ENCODE assay signal across 25 cellular contexts in genomic region chr13:100560498-100561215, GRCh38. TPM values are rescaled to one million over a fixed set of nuclear protein-coding genes. Genes with fewer than 3 reads are reported as not detected.
DNase-seq lines count a peak whose midpoint lies in the region; ATAC-seq and TF ChIP-seq lines count a peak whose summit lies in the region.
"Had no signal": no experiment of that assay in that cellular context is flagged by ENCODE, and none has a peak within 500 bp of the region (broad histone marks: within the 10 kb centered on the region; RNA-seq: fewer than 3 reads in every experiment).

No MANE protein-coding gene starts in this region.

- in situ Hi-C loops in gastrocnemius medialis (cut with MboI; ENCODE audit: low sequenced_read_pairs in 4 of 4) = no loop called here

- H3K4me1 ChIP-seq in gastrocnemius medialis = peaks cover 8 to 13% of the 10 kb centered on the region in 2 donors
- H3K4me1 ChIP-seq: neural progenitor cell had no signal

- no peaks in the 10 kb centered on the region for H3K27me3 ChIP-seq in gastrocnemius medialis
- H3K27me3 ChIP-seq: cardiac muscle cell, neural progenitor cell had no signal

- CTCF ChIA-PET in activated naive CD4-positive, alpha-beta T cell treated with anti-CD3 and anti-CD28 coated beads for 36 hours (lab: Charles Lee) = interaction anchor here (1.7 kb wide), 1 partner anchor 12 kb away, joined by 7 read pairs; no protein-coding TSS in a partner anchor
- CTCF ChIA-PET in GM10248 (lab: Yijun Ruan, JAX) = interaction anchor here (1.2 to 4.7 kb wide), 5 partner anchors 8 to 702 kb away, joined by 3 to 36 read pairs (median 3); no protein-coding TSS in a partner anchor

- peak overlapping the region; percentile 81 for H3K27ac ChIP-seq in angular gyrus (ENCODE audit: low read depth, low read length)
- peak overlapping the region; percentile 28 to 76 (median 58) for H3K27ac ChIP-seq in gastrocnemius medialis
- H3K27ac ChIP-seq: cardiac muscle cell, neural progenitor cell, RWPE1 had no signal

- no peaks in the 10 kb centered on the region for H3K4me1 Mint-ChIP-seq in activated naive CD4-positive, alpha-beta T cell treated with anti-CD3 and anti-CD28 coated beads for 36 hours (ENCODE audit: low read depth)
- H3K4me1 Mint-ChIP-seq in activated naive CD8-positive, alpha-beta T cell treated with anti-CD3 and anti-CD28 coated beads for 36 hours = no peaks in the 10 kb centered on the region
- H3K4me1 Mint-ChIP-seq: activated CD4-positive, alpha-beta T cell treated with anti-CD3 and anti-CD28 coated beads for 36 hours; CD14-positive monocyte had no signal

- H3K4me3 Mint-ChIP-seq in activated naive CD4-positive, alpha-beta T cell treated with anti-CD3 and anti-CD28 coated beads for 36 hours = no peak overlapping the region
- H3K4me3 Mint-ChIP-seq in activated naive CD8-positive, alpha-beta T cell treated with anti-CD3 and anti-CD28 coated beads for 36 hours = no peak overlapping the region
- H3K4me3 Mint-ChIP-seq: activated CD4-positive, alpha-beta T cell treated with anti-CD3 and anti-CD28 coated beads for 36 hours; CD14-positive monocyte; IgD-negative memory B cell; neural progenitor cell; T-helper 17 cell had no signal

- H3K27me3 Mint-ChIP-seq in activated naive CD4-positive, alpha-beta T cell treated with anti-CD3 and anti-CD28 coated beads for 36 hours (ENCODE audit: low read depth) = no peaks in the 10 kb centered on the region
- no peaks in the 10 kb centered on the region for H3K27me3 Mint-ChIP-seq in activated naive CD8-positive, alpha-beta T cell treated with anti-CD3 and anti-CD28 coated beads for 36 hours
- H3K27me3 Mint-ChIP-seq: activated CD4-positive, alpha-beta T cell treated with anti-CD3 and anti-CD28 coated beads for 36 hours; IgD-negative memory B cell; progenitor cell of endocrine pancreas; T-helper 17 cell had no signal

- POLR2A ChIA-PET in GM10248 (lab: Yijun Ruan, JAX) = no interaction called here

- ATAC-seq in gastrocnemius medialis = peak; percentile 91 to 92
- ATAC-seq: activated CD4-positive, alpha-beta T cell treated with anti-CD3 and anti-CD28 coated beads for 36 hours; HCT116; mucosa of descending colon; T-helper 17 cell had no signal

- DNase-seq in Ammon's horn (ENCODE audit: low spot score) (peak; percentile 68), head of caudate nucleus (peak in 28 of 42 donors; percentile 14 to 70 (median 36)), gastrocnemius medialis (peak; percentile 10 to 32), iPS-NIHi7 (ENCODE audit: extremely low spot score) (no peak), GM10248 (ENCODE audit: extremely low spot score) (no peak)
- DNase-seq in activated naive CD4-positive, alpha-beta T cell treated with anti-CD3 and anti-CD28 coated beads for 36 hours = no peak
- no peak for DNase-seq in activated naive CD8-positive, alpha-beta T cell treated with anti-CD3 and anti-CD28 coated beads for 36 hours
- DNase-seq: activated CD4-positive, alpha-beta T cell treated with anti-CD3 and anti-CD28 coated beads for 36 hours; activated naive CD4-positive, alpha-beta T cell; activated T-cell treated with anti-CD3 and anti-CD28 coated beads, Interleukin-2, amount 50 U/mL, for 48 hours; dermis blood vessel endothelial cell; EL; mucosa of descending colon; NCI-H1092 treated with DMSO at 0.1 percent for 48 hours; NCI-H2029; SK-N-SH; T-helper 17 cell had no signal

- H3K9me3 Mint-ChIP-seq in activated naive CD4-positive, alpha-beta T cell treated with anti-CD3 and anti-CD28 coated beads for 36 hours = no peaks in the 10 kb centered on the region
- no peaks in the 10 kb centered on the region for H3K9me3 Mint-ChIP-seq in activated naive CD8-positive, alpha-beta T cell treated with anti-CD3 and anti-CD28 coated beads for 36 hours
- H3K9me3 Mint-ChIP-seq: IgD-negative memory B cell had no signal

- no peak overlapping the region for H3K27ac Mint-ChIP-seq in activated naive CD4-positive, alpha-beta T cell treated with anti-CD3 and anti-CD28 coated beads for 36 hours
- no peak overlapping the region for H3K27ac Mint-ChIP-seq in activated naive CD8-positive, alpha-beta T cell treated with anti-CD3 and anti-CD28 coated beads for 36 hours
- H3K27ac Mint-ChIP-seq: activated CD4-positive, alpha-beta T cell treated with anti-CD3 and anti-CD28 coated beads for 36 hours; CD14-positive monocyte; IgD-negative memory B cell; neural progenitor cell; progenitor cell of endocrine pancreas; T-helper 17 cell had no signal

- H3K4me3 ChIP-seq in gastrocnemius medialis = no peak overlapping the region
- H3K4me3 ChIP-seq: cardiac muscle cell, mucosa of descending colon, neural progenitor cell had no signal

- intact Hi-C loops in head of caudate nucleus (cut with DNase I) (no loop called here), gastrocnemius medialis (cut with DNase I; ENCODE audit: low total_unique reads) (no loop called here)
- intact Hi-C loops in activated naive CD4-positive, alpha-beta T cell treated with anti-CD3 and anti-CD28 coated beads for 36 hours (cut with micrococcal nuclease) = no loop called here

- no peak for TF ChIP-seq POLR2A in gastrocnemius medialis (IDR thresholded peaks at IDR 0.05)

- TF ChIP-seq CTCF in gastrocnemius medialis (IDR thresholded peaks at IDR 0.05 in 4 of 5, conservative IDR thresholded peaks at IDR 0.05 in 1 of 5) (no peak), GM10248 (IDR thresholded peaks at IDR 0.05; ENCODE audit: control extremely low read depth, extremely low read depth, low read depth, missing control alignments) (no peak)

- no peaks in the 10 kb centered on the region for H3K9me3 ChIP-seq in gastrocnemius medialis
- H3K9me3 ChIP-seq: mucosa of descending colon, SK-N-SH had no signal

- peaks cover 1% of the 10 kb centered on the region for H3K36me3 Mint-ChIP-seq in activated naive CD4-positive, alpha-beta T cell treated with anti-CD3 and anti-CD28 coated beads for 36 hours (ENCODE audit: low read depth)
- no peaks in the 10 kb centered on the region for H3K36me3 Mint-ChIP-seq in activated naive CD8-positive, alpha-beta T cell treated with anti-CD3 and anti-CD28 coated beads for 36 hours
- H3K36me3 Mint-ChIP-seq: CD14-positive monocyte, neural progenitor cell had no signal

- H3K36me3 ChIP-seq in gastrocnemius medialis = no peaks in the 10 kb centered on the region
- H3K36me3 ChIP-seq: cardiac muscle cell, neural progenitor cell had no signal

RNA-seq across cellular contexts. Expression of gene GGACT, which starts 27.9 kb away (rescaled TPM):
- 1 to 10 TPM in 1 of 4 donors, under 1 TPM in 3; 0.56 to 1.5 (median 0.83) TPM for total RNA-seq in gastrocnemius medialis
- total RNA-seq in activated naive CD4-positive, alpha-beta T cell treated with anti-CD3 and anti-CD28 coated beads for 36 hours = 1 to 10 TPM; 3.9 to 6.6 TPM
- total RNA-seq in activated naive CD8-positive, alpha-beta T cell treated with anti-CD3 and anti-CD28 coated beads for 36 hours = 1 to 10 TPM; 5.3 to 6.3 TPM

Comparison
In these comparisons a context has a peak if more than half of its experiments do, and no peak if none do; other contexts are left out.
1. DNase-seq: peak in Ammon's horn (single experiment), head of caudate nucleus (28 of 42) and gastrocnemius medialis (2 of 2); none in activated naive CD4-positive, alpha-beta T cell treated with anti-CD3 and anti-CD28 coated beads for 36 hours (single experiment), iPS-NIHi7 (single experiment), GM10248 (single experiment) and activated naive CD8-positive, alpha-beta T cell treated with anti-CD3 and anti-CD28 coated beads for 36 hours (single experiment).